ENCODE assay signal across 1 cellular context in genomic region chr3:127600749-127601456, GRCh38.
A peak's percentile ranks its signal among the peaks of the same experiment; 100 is the strongest.
TF ChIP-seq lines count a peak whose summit lies in the region.

No MANE protein-coding gene starts in this region.

TF ChIP-seq in GM12878, 131 proteins besides CTCF, POLR2A, EP300 and RAD21:
- TF ChIP-seq, protein P1, sequence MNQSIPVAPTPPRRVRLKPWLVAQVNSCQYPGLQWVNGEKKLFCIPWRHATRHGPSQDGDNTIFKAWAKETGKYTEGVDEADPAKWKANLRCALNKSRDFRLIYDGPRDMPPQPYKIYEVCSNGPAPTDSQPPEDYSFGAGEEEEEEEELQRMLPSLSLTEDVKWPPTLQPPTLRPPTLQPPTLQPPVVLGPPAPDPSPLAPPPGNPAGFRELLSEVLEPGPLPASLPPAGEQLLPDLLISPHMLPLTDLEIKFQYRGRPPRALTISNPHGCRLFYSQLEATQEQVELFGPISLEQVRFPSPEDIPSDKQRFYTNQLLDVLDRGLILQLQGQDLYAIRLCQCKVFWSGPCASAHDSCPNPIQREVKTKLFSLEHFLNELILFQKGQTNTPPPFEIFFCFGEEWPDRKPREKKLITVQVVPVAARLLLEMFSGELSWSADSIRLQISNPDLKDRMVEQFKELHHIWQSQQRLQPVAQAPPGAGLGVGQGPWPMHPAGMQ (IDR thresholded peaks at IDR 0.05; ENCODE audit: borderline replicate concordance) = no peak
- TF ChIP-seq ZBTB40 (IDR thresholded peaks at IDR 0.05; ENCODE audit: borderline replicate concordance) = peak; percentile 75
